Comparison of ENCODE assay signal across 2 cellular contexts in genomic region chr6:125795301-125795700, GRCh38.
TF ChIP-seq lines count a peak whose summit lies in the region.

No MANE protein-coding gene starts in this region.

TF ChIP-seq in SK-N-SH, 30 proteins besides CTCF, POLR2A, EP300 and RAD21:
- TF ChIP-seq USF1 (IDR thresholded peaks at IDR 0.05; ENCODE audit: borderline replicate concordance, low read depth) (no peak), JUND (IDR thresholded peaks at IDR 0.05) (no peak), YY1 (IDR thresholded peaks at IDR 0.05; ENCODE audit: low read depth) (no peak), RFX5 (IDR thresholded peaks at IDR 0.05; ENCODE audit: low read length) (no peak)

TF ChIP-seq in SK-N-SH treated with all-trans-retinoic acid at 6 μM for 48 hours, 23 proteins besides CTCF, POLR2A, EP300 and RAD21 (continued from another document):
- no peak for TF ChIP-seq ZNF70 (CRISPR knock-in tag; IDR thresholded peaks at IDR 0.05)
- no peak for TF ChIP-seq ZC3H10 (CRISPR knock-in tag; IDR thresholded peaks at IDR 0.05)
- TF ChIP-seq POU6F1 (CRISPR knock-in tag; IDR thresholded peaks at IDR 0.05; ENCODE audit: borderline replicate concordance, low read depth): no peak
- TF ChIP-seq OSR1 (CRISPR knock-in tag; IDR thresholded peaks at IDR 0.05): no peak
- TF ChIP-seq ESRRG (CRISPR knock-in tag; IDR thresholded peaks at IDR 0.05): no peak
- no peak for TF ChIP-seq ISL1 (CRISPR knock-in tag; IDR thresholded peaks at IDR 0.05)
- TF ChIP-seq TCF4 (CRISPR knock-in tag; IDR thresholded peaks at IDR 0.05; ENCODE audit: borderline replicate concordance): no peak
- TF ChIP-seq TOX (CRISPR knock-in tag; IDR thresholded peaks at IDR 0.05; ENCODE audit: borderline replicate concordance): no peak
- TF ChIP-seq ZFP3 (CRISPR knock-in tag; IDR thresholded peaks at IDR 0.05): no peak
- TF ChIP-seq ZFP30 (CRISPR knock-in tag; IDR thresholded peaks at IDR 0.05): no peak
- TF ChIP-seq CSRNP3 (CRISPR knock-in tag; IDR thresholded peaks at IDR 0.05): no peak
- TF ChIP-seq TSHZ2 (CRISPR knock-in tag; IDR thresholded peaks at IDR 0.05): no peak
